ENCODE assay signal across 21 cellular contexts in the genomic region with DNA sequence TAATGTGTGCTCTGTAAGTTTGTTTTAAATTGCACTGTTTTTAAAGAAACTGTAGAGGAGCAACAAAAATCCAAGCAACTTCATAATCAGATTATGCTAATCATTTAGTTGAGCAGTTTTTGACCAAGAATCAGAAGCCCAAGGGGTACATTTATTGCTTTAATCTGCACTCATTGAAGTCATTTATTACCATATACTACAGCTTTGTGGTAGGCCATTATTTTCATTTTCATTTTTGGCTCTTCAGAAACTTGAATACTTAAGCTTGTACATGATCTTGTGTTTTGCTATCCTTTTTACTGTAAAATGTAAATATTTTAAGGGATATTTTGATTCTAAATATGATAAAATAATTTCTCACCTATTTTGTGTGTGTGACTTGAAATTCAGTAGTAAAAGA.
DNase-seq lines count a peak whose midpoint lies in the region; ATAC-seq and TF ChIP-seq lines count a peak whose summit lies in the region.
"Had no signal": no experiment of that assay in that cellular context is flagged by ENCODE, and none has a peak within 500 bp of the region (broad histone marks: within the 10 kb centered on the region; RNA-seq: fewer than 3 reads in every experiment).

No MANE protein-coding gene starts in this region.

- in situ Hi-C loops in GM23248 (cut with MboI) = no loop called here

- no TSS peak for BruUV-seq in PC-3 (replicated peaks; lab: Mats Ljungman, UMichigan)

- no peak overlapping the region for H3K9ac ChIP-seq in PC-3 (ENCODE audit: low read length)
- H3K9ac ChIP-seq in GM23248 = no peak overlapping the region

- H3K4me1 ChIP-seq in PC-3 (ENCODE audit: insufficient read depth, low read length) = peaks cover 10% of the 10 kb centered on the region; the same call in 1 of the 2 replicates
- no peaks in the 10 kb centered on the region for H3K4me1 ChIP-seq in GM23248 (ENCODE audit: insufficient read depth)
- no peaks in the 10 kb centered on the region for H3K4me1 ChIP-seq in heart left ventricle
- H3K4me1 ChIP-seq: SJSA1 had no signal

- CTCF ChIA-PET in PC-3 (lab: Charles Lee) = no interaction called here

- intact Hi-C loops in PC-3 (cut with micrococcal nuclease) (no loop called here), heart left ventricle (cut with DNase I) (no loop called here)

- no peak for TF ChIP-seq POLR2A in heart left ventricle (IDR thresholded peaks at IDR 0.05)

- H3K9me3 ChIP-seq in PC-3 (ENCODE audit: low read length) = no peaks in the 10 kb centered on the region
- H3K9me3 ChIP-seq in GM23248 (ENCODE audit: low read depth) = no peaks in the 10 kb centered on the region
- H3K9me3 ChIP-seq in heart left ventricle = no peaks in the 10 kb centered on the region
- H3K9me3 ChIP-seq: SJSA1 had no signal

- H3K4me3 ChIP-seq in PC-3 (ENCODE audit: low read length) (no peak overlapping the region), GM23248 (no peak overlapping the region), heart left ventricle (no peak overlapping the region)
- H3K4me3 ChIP-seq: SJSA1 had no signal

- H3K27ac ChIP-seq in PC-3 (ENCODE audit: low read length) = no peak overlapping the region
- H3K27ac ChIP-seq in GM23248 = no peak overlapping the region
- H3K27ac ChIP-seq in heart left ventricle = no peak overlapping the region
- H3K27ac ChIP-seq: 22Rv1, C4-2B, SJSA1 had no signal

- 0 out of 2 replicates have a peak overlapping the region, but pooled peaks have one; percentile 8 for H3K4me2 ChIP-seq in PC-3 (ENCODE audit: low read length)
- H3K4me2 ChIP-seq in GM23248 (ENCODE audit: unreplicated experiment) = no peak overlapping the region

- H3F3A ChIP-seq in PC-3 (ENCODE audit: low read length, unreplicated experiment) = no peaks in the 10 kb centered on the region
- no peaks in the 10 kb centered on the region for H3F3A ChIP-seq in GM23248 (ENCODE audit: insufficient read depth)

- no peak overlapping the region for H2AFZ ChIP-seq in PC-3 (ENCODE audit: low read length)
- no peak overlapping the region for H2AFZ ChIP-seq in GM23248

- no peak for TF ChIP-seq CTCF in PC-3 (conservative IDR thresholded peaks at IDR 0.05; ENCODE audit: low read depth, low read length)
- no peak for TF ChIP-seq CTCF in heart left ventricle (IDR thresholded peaks at IDR 0.05)

- H3K9me2 ChIP-seq in PC-3 (replicated peaks; ENCODE audit: low read length) (no peaks in the 10 kb centered on the region), GM23248 (ENCODE audit: insufficient read depth) (no peaks in the 10 kb centered on the region)

- H3K27me3 ChIP-seq in PC-3 (ENCODE audit: low read length) (no peaks in the 10 kb centered on the region), GM23248 (replicated peaks; ENCODE audit: insufficient read depth) (no peaks in the 10 kb centered on the region), heart left ventricle (no peaks in the 10 kb centered on the region)
- H3K27me3 ChIP-seq: SJSA1 had no signal

- H3K79me2 ChIP-seq in PC-3 (ENCODE audit: low read length) (no peaks in the 10 kb centered on the region), GM23248 (ENCODE audit: insufficient read depth) (no peaks in the 10 kb centered on the region)

- POLR2A ChIA-PET in PC-3 (lab: Charles Lee; ENCODE audit: unreplicated experiment) = no interaction called here

- peak; percentile 17 to 36 for ATAC-seq in activated CD4-positive, CD25-positive, alpha-beta regulatory T cell treated with anti-CD3 and anti-CD28 coated beads, Interleukin-2, amount 50 U/mL, for 24 hours
- peak; percentile 54 for ATAC-seq in GM21390 (IDR thresholded peaks at IDR 0.05; ENCODE audit: unreplicated experiment)
- peak; percentile 65 for ATAC-seq in HG02981 (IDR thresholded peaks at IDR 0.05; ENCODE audit: unreplicated experiment)
- ATAC-seq in PC-3 = no peak
- ATAC-seq in heart left ventricle = no peak
- ATAC-seq: Panc1 had no signal

- DNase-seq in activated CD4-positive, CD25-positive, alpha-beta regulatory T cell (lab: John Stamatoyannopoulos, UW) = no peak
- DNase-seq in PC-3 (no peak), anterior cingulate cortex (lab: John Stamatoyannopoulos, UW) (no peak), GM23248 (no peak), heart left ventricle (no peak)
- DNase-seq: AML-193, H7, HFFc6, MM.1S, NCI-H1092, NCI-H1436 treated with DMSO at 0.1 percent for 48 hours, NCI-H2029 treated with DMSO at 0.1 percent for 48 hours, NCI-H2171, NCI-H526 had no signal

- peaks cover 30% of the 10 kb centered on the region for H3K36me3 ChIP-seq in PC-3 (ENCODE audit: low read depth, low read length)
- H3K36me3 ChIP-seq in GM23248 (ENCODE audit: low read depth) = peaks cover 44% of the 10 kb centered on the region
- H3K36me3 ChIP-seq in heart left ventricle = peaks cover 4 to 61% (median 58%) of the 10 kb centered on the region in 9 donors

- no peaks in the 10 kb centered on the region for H4K20me1 ChIP-seq in PC-3 (ENCODE audit: low read length)
- H4K20me1 ChIP-seq in GM23248 (ENCODE audit: insufficient read depth) = no peaks in the 10 kb centered on the region

Comparison
In these comparisons a context has a peak if more than half of its experiments do, and no peak if none do; other contexts are left out.
1. ATAC-seq: peak in activated CD4-positive, CD25-positive, alpha-beta regulatory T cell treated with anti-CD3 and anti-CD28 coated beads, Interleukin-2, amount 50 U/mL, for 24 hours (2 of 2), GM21390 (single experiment) and HG02981 (single experiment); none in PC-3 (single experiment) and heart left ventricle (0 of 4).